Comparison of ENCODE assay signal across 1 cellular context in genomic region chr2:64394174-64394573, GRCh38.
TF ChIP-seq lines count a peak whose summit lies in the region.

No MANE protein-coding gene starts in this region.

TF ChIP-seq in HepG2, 621 proteins besides CTCF, POLR2A, EP300 and RAD21:
- TF ChIP-seq MLXIP (CRISPR knock-in tag; IDR thresholded peaks at IDR 0.05; ENCODE audit: borderline replicate concordance), result no peak
- peak; percentile 72 for TF ChIP-seq HNF4A (CRISPR knock-in tag; IDR thresholded peaks at IDR 0.05)
- 0 out of 2 replicates have a peak, but pooled peaks have one; percentile 36 for TF ChIP-seq ARID5B (CRISPR knock-in tag; IDR thresholded peaks at IDR 0.05)
